In genomic region chr4:144647095-144647959, GRCh38 we compare ENCODE assay signal across 8 cellular contexts. TPM values are rescaled to one million over a fixed set of nuclear protein-coding genes. Genes with fewer than 3 reads are reported as not detected.
A peak's percentile ranks its signal among the peaks of the same experiment; 100 is the strongest.
DNase-seq lines count a peak whose midpoint lies in the region; ATAC-seq, FAIRE-seq and TF ChIP-seq lines count a peak whose summit lies in the region.

No MANE protein-coding gene starts in this region.

- H2AFZ ChIP-seq in GM23248 = peak overlapping the region; percentile 88

- ATAC-seq in activated CD8-positive, alpha-beta T cell treated with anti-CD3 and anti-CD28 coated beads, Interleukin-2, amount 10 ng/mL, durations not matched to agents 7 days and 5 days = peak; percentile 48
- ATAC-seq in HG03196 (IDR thresholded peaks at IDR 0.05; ENCODE audit: unreplicated experiment) = no peak

- CTCF ChIA-PET in BJ (lab: Yijun Ruan, JAX) = no interaction called here
- CTCF ChIA-PET in activated CD8-positive, alpha-beta T cell treated with anti-CD3 and anti-CD28 coated beads, Interleukin-2, amount 10 ng/mL, durations not matched to agents 7 days and 5 days (lab: Charles Lee) = no interaction called here

- POLR2A ChIA-PET in BJ (lab: Charles Lee) = no interaction called here
- POLR2A ChIA-PET in activated CD8-positive, alpha-beta T cell treated with anti-CD3 and anti-CD28 coated beads, Interleukin-2, amount 10 ng/mL, durations not matched to agents 7 days and 5 days (lab: Charles Lee) = no interaction called here

- H3F3A ChIP-seq in GM23248 (ENCODE audit: insufficient read depth) = no peaks in the 10 kb centered on the region

- H3K36me3 ChIP-seq in BJ (ENCODE audit: control insufficient read depth, insufficient read depth, low read length) (no peaks in the 10 kb centered on the region), GM23248 (ENCODE audit: low read depth) (no peaks in the 10 kb centered on the region), iPS-20b (ENCODE audit: insufficient read depth, low read depth, low read length) (no peaks in the 10 kb centered on the region), testis (ENCODE audit: low read depth, missing control alignments) (no peaks in the 10 kb centered on the region)

- H3K36me3 Mint-ChIP-seq in activated CD8-positive, alpha-beta T cell treated with anti-CD3 and anti-CD28 coated beads, Interleukin-2, amount 10 ng/mL, durations not matched to agents 7 days and 5 days (ENCODE audit: low read depth) = no peaks in the 10 kb centered on the region

- peak overlapping the region; percentile 77 for H3K4me3 Mint-ChIP-seq in activated CD8-positive, alpha-beta T cell treated with anti-CD3 and anti-CD28 coated beads, Interleukin-2, amount 10 ng/mL, durations not matched to agents 7 days and 5 days

- peaks cover 58% of the 10 kb centered on the region for H3K27me3 Mint-ChIP-seq in activated CD8-positive, alpha-beta T cell treated with anti-CD3 and anti-CD28 coated beads, Interleukin-2, amount 10 ng/mL, durations not matched to agents 7 days and 5 days (ENCODE audit: low read depth)

- H3K9me2 ChIP-seq in GM23248 (ENCODE audit: insufficient read depth) = no peaks in the 10 kb centered on the region

- DNase-seq in BJ (ENCODE audit: low read depth) (no peak), GM23248 (peak; percentile 19), testis (peak; percentile 43), germinal center (ENCODE audit: low spot score) (no peak), GM19239 (ENCODE audit: insufficient read length, low spot score) (no peak)
- DNase-seq in activated CD8-positive, alpha-beta T cell treated with anti-CD3 and anti-CD28 coated beads, Interleukin-2, amount 10 ng/mL, durations not matched to agents 7 days and 5 days = peak; percentile 54

- H3K9ac ChIP-seq in GM23248 (no peak overlapping the region), iPS-20b (ENCODE audit: low read depth, low read length) (no peak overlapping the region)

- peaks cover 21% of the 10 kb centered on the region for H3K4me1 Mint-ChIP-seq in activated CD8-positive, alpha-beta T cell treated with anti-CD3 and anti-CD28 coated beads, Interleukin-2, amount 10 ng/mL, durations not matched to agents 7 days and 5 days (ENCODE audit: low read depth)

- H3K4me1 ChIP-seq in GM23248 (ENCODE audit: insufficient read depth) = peaks cover 8% of the 10 kb centered on the region; the same call in 1 of the 2 replicates
- H3K4me1 ChIP-seq in iPS-20b (ENCODE audit: insufficient read depth, low read length) = peaks cover 32% of the 10 kb centered on the region
- H3K4me1 ChIP-seq in testis = no peaks in the 10 kb centered on the region

- no peaks in the 10 kb centered on the region for H3K9me3 Mint-ChIP-seq in activated CD8-positive, alpha-beta T cell treated with anti-CD3 and anti-CD28 coated beads, Interleukin-2, amount 10 ng/mL, durations not matched to agents 7 days and 5 days (ENCODE audit: insufficient read depth)

- H3K4me2 ChIP-seq in GM23248 (ENCODE audit: unreplicated experiment) = peak overlapping the region; percentile 84

- peaks cover 9% of the 10 kb centered on the region for H3K27me3 ChIP-seq in BJ (ENCODE audit: control insufficient read depth, insufficient read depth, low read length)
- peaks cover 28% of the 10 kb centered on the region for H3K27me3 ChIP-seq in GM23248 (replicated peaks; ENCODE audit: insufficient read depth)
- H3K27me3 ChIP-seq in iPS-20b (ENCODE audit: insufficient read depth, low read length) = peaks cover 82% of the 10 kb centered on the region
- H3K27me3 ChIP-seq in testis = no peaks in the 10 kb centered on the region

- H3K9me3 ChIP-seq in GM23248 (ENCODE audit: low read depth) = no peaks in the 10 kb centered on the region
- no peaks in the 10 kb centered on the region for H3K9me3 ChIP-seq in iPS-20b (ENCODE audit: insufficient read depth, low read depth, low read length)
- H3K9me3 ChIP-seq in testis = no peaks in the 10 kb centered on the region

- H3K27ac ChIP-seq in GM23248 (no peak overlapping the region), iPS-20b (ENCODE audit: low read length) (no peak overlapping the region), testis (peak overlapping the region; percentile 16 to 89)

- no peaks in the 10 kb centered on the region for H3K79me2 ChIP-seq in GM23248 (ENCODE audit: insufficient read depth)

- TF ChIP-seq CTCF in BJ (IDR thresholded peaks at IDR 0.05; ENCODE audit: insufficient read depth, low read depth, low read length) (no peak), testis (IDR thresholded peaks at IDR 0.05) (no peak)

- no peaks in the 10 kb centered on the region for H4K20me1 ChIP-seq in GM23248 (ENCODE audit: insufficient read depth)

- no peak for TF ChIP-seq POLR2A in testis (IDR thresholded peaks at IDR 0.05)

- FAIRE-seq in GM19239 (lab: Jason Lieb, UNC) = no peak

- peak overlapping the region; percentile 42 for H3K4me3 ChIP-seq in BJ (ENCODE audit: low read depth, low read length)
- H3K4me3 ChIP-seq in GM23248 = peak overlapping the region; percentile 71
- H3K4me3 ChIP-seq in iPS-20b (ENCODE audit: low read length) = peak overlapping the region; percentile 70
- peak overlapping the region; percentile 60 to 68 for H3K4me3 ChIP-seq in testis

- no peak overlapping the region for H3K27ac Mint-ChIP-seq in activated CD8-positive, alpha-beta T cell treated with anti-CD3 and anti-CD28 coated beads, Interleukin-2, amount 10 ng/mL, durations not matched to agents 7 days and 5 days

- intact Hi-C loops in testis (cut with DNase I; ENCODE audit: low total_unique reads) = no loop called here

- 14 to 16% methylated on average over 26 of the region's 26 CpGs for WGBS in GM23248 (ENCODE audit: low coverage in 1 of 2, low lambda C conversion rate in 2 of 2, missing lambda C conversion rate in 2 of 2), 2 experiments
- WGBS in testis, 2 donors = 3 to 5% methylated on average over 26 of the region's 26 CpGs

- in situ Hi-C loops in GM23248 (cut with MboI) = no loop called here

RNA-seq across cellular contexts. Expression of gene HHIP, which starts 1.4 kb away (rescaled TPM):
- polyA plus RNA-seq in BJ (2011; rRNA removed) (0.87 and 0.88 TPM in 2 replicates), GM23248 (2016; fragmentation: Nextera tagmentation; extraction: Ambion mirVana) (0.06 and 0.33 TPM in 2 replicates), testis (ENCODE audit: insufficient read depth, low read depth, low replicate concordance) (3.5 TPM)
- polyA minus RNA-seq in BJ (2011; rRNA and poly(A)+ RNA removed) = 0.36 and 0.85 TPM in 2 replicates
- under 0.01 TPM in 1 of 2 replicates, not detected in the other for total RNA-seq in GM23248 (2014; rRNA removed; shearing (Covaris generic))
- total RNA-seq in activated CD8-positive, alpha-beta T cell treated with anti-CD3 and anti-CD28 coated beads, Interleukin-2, amount 10 ng/mL, durations not matched to agents 7 days and 5 days = not detected
- total RNA-seq in testis = 1 to 10 TPM; 3.5 to 5.3 TPM

Comparison
In these comparisons a context has a peak if more than half of its experiments do, and no peak if none do; other contexts are left out.
1. DNase-seq: peak in GM23248 (single experiment), activated CD8-positive, alpha-beta T cell treated with anti-CD3 and anti-CD28 coated beads, Interleukin-2, amount 10 ng/mL, durations not matched to agents 7 days and 5 days (single experiment) and testis (single experiment); none in BJ (single experiment), germinal center (single experiment) and GM19239 (single experiment).
2. H3K27ac ChIP-seq: peak in testis (2 of 2); none in GM23248 (single experiment) and iPS-20b (single experiment).
3. Peak in every context shown above with its lines, with median percentiles within 50 percentile points of each other: H3K4me3 ChIP-seq.